Comparison of ENCODE assay signal across 1 cellular context in the genomic region with DNA sequence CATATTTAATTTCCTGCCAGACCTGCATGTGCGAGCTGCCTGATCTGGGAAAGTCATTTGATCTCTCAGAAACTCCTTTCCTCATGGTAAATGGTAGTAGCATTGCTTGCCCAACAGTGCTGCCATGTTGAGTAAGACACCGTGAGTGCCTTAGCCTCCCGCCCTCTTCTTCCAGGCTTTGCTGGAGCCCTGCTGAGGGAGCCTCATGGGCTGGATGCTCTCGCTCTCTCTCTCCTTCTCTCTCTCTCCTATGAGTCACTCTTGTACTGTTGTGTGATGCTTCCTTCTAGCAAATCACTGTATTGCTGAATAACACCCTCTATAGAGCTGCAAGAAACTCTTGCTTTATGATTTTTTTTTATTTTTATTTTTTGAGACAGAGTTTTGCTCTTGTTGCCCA.
TF ChIP-seq lines count a peak whose summit lies in the region.

No MANE protein-coding gene starts in this region.

TF ChIP-seq in A549, 52 proteins besides CTCF, POLR2A, EP300 and RAD21 (continued from another document):
- no peak for TF ChIP-seq TP53 (CRISPR knock-in tag; IDR thresholded peaks at IDR 0.05)
- TF ChIP-seq GATA3 (IDR thresholded peaks at IDR 0.05; ENCODE audit: borderline replicate concordance), result no peak
- no peak for TF ChIP-seq MAFK (IDR thresholded peaks at IDR 0.05; ENCODE audit: partially characterized antibody)
TF ChIP-seq in A549: peak in this region for 0.
